ENCODE assay signal across 13 cellular contexts in genomic region chr4:118760493-118760892, GRCh38.
DNase-seq lines count a peak whose midpoint lies in the region; ATAC-seq and TF ChIP-seq lines count a peak whose summit lies in the region.
"Had no signal": no experiment of that assay in that cellular context is flagged by ENCODE, and none has a peak within 500 bp of the region (broad histone marks: within the 10 kb centered on the region; RNA-seq: fewer than 3 reads in every experiment).

No MANE protein-coding gene starts in this region.

- H3K9me3 Mint-ChIP-seq in activated T-helper 2 cell treated with anti-CD3 and anti-CD28 coated beads, Interferon-gamma antibody, Interleukin-2, Interleukin-4, amounts not matched to agents 10 μg/mL and 5 μg/mL and 100 μg/mL, durations not matched to agents 14 hours and 24 hours and 36 hours = no peaks in the 10 kb centered on the region
- H3K9me3 Mint-ChIP-seq in neural progenitor cell = no peaks in the 10 kb centered on the region

- no peak overlapping the region for H3K9ac ChIP-seq in neural progenitor cell

- ATAC-seq in GM18870 (IDR thresholded peaks at IDR 0.05; ENCODE audit: unreplicated experiment) = peak; percentile 100
- ATAC-seq in GM21723 (IDR thresholded peaks at IDR 0.05; ENCODE audit: unreplicated experiment) = peak; percentile 100
- peak; percentile 99 for ATAC-seq in HG03342 (IDR thresholded peaks at IDR 0.05; ENCODE audit: unreplicated experiment)

- peaks cover 54% of the 10 kb centered on the region for H3K36me3 Mint-ChIP-seq in activated T-helper 2 cell treated with anti-CD3 and anti-CD28 coated beads, Interferon-gamma antibody, Interleukin-2, Interleukin-4, amounts not matched to agents 10 μg/mL and 5 μg/mL and 100 μg/mL, durations not matched to agents 14 hours and 24 hours and 36 hours (ENCODE audit: low read depth)
- peaks cover 5% of the 10 kb centered on the region for H3K36me3 Mint-ChIP-seq in neural progenitor cell

- no peak overlapping the region for H3K27ac Mint-ChIP-seq in activated T-helper 2 cell treated with anti-CD3 and anti-CD28 coated beads, Interferon-gamma antibody, Interleukin-2, Interleukin-4, amounts not matched to agents 10 μg/mL and 5 μg/mL and 100 μg/mL, durations not matched to agents 14 hours and 24 hours and 36 hours
- no peak overlapping the region for H3K27ac Mint-ChIP-seq in neural progenitor cell

- no peak overlapping the region for H3K4me3 Mint-ChIP-seq in activated T-helper 2 cell treated with anti-CD3 and anti-CD28 coated beads, Interferon-gamma antibody, Interleukin-2, Interleukin-4, amounts not matched to agents 10 μg/mL and 5 μg/mL and 100 μg/mL, durations not matched to agents 14 hours and 24 hours and 36 hours (ENCODE audit: low read depth)
- H3K4me3 Mint-ChIP-seq in neural progenitor cell = no peak overlapping the region

- H3K36me3 ChIP-seq in prostate gland (no peaks in the 10 kb centered on the region), neural progenitor cell (no peaks in the 10 kb centered on the region)

- no peak overlapping the region for H3K4me3 ChIP-seq in prostate gland
- no peak overlapping the region for H3K4me3 ChIP-seq in neural progenitor cell
- H3K4me3 ChIP-seq: SK-N-MC had no signal

- no peak overlapping the region for H2AFZ ChIP-seq in neural progenitor cell (replicated peaks)

- H3F3A ChIP-seq in neural progenitor cell (ENCODE audit: low read depth) = no peaks in the 10 kb centered on the region

- peaks cover 7% of the 10 kb centered on the region for H3K4me1 Mint-ChIP-seq in activated T-helper 2 cell treated with anti-CD3 and anti-CD28 coated beads, Interferon-gamma antibody, Interleukin-2, Interleukin-4, amounts not matched to agents 10 μg/mL and 5 μg/mL and 100 μg/mL, durations not matched to agents 14 hours and 24 hours and 36 hours (ENCODE audit: low read depth)
- H3K4me1 Mint-ChIP-seq in neural progenitor cell = no peaks in the 10 kb centered on the region

- intact Hi-C loops in prostate gland (cut with DNase I) = no loop called here
- intact Hi-C loops in activated T-helper 2 cell treated with anti-CD3 and anti-CD28 coated beads, Interferon-gamma antibody, Interleukin-2, Interleukin-4, amounts not matched to agents 10 μg/mL and 5 μg/mL and 100 μg/mL, durations not matched to agents 14 hours and 24 hours and 36 hours (cut with micrococcal nuclease) = loop anchor here (10.0 kb wide), 1 partner anchor 524 kb away; no protein-coding TSS in a partner anchor

- H3K27me3 Mint-ChIP-seq in activated T-helper 2 cell treated with anti-CD3 and anti-CD28 coated beads, Interferon-gamma antibody, Interleukin-2, Interleukin-4, amounts not matched to agents 10 μg/mL and 5 μg/mL and 100 μg/mL, durations not matched to agents 14 hours and 24 hours and 36 hours (ENCODE audit: low read depth) = no peaks in the 10 kb centered on the region
- H3K27me3 Mint-ChIP-seq in neural progenitor cell (ENCODE audit: insufficient read depth, low read depth) = no peaks in the 10 kb centered on the region

- no peaks in the 10 kb centered on the region for H4K20me1 ChIP-seq in neural progenitor cell (ENCODE audit: low read depth)

- DNase-seq in prostate gland (ENCODE audit: low spot score) (no peak), NCI-H1417 (lab: John Stamatoyannopoulos, UW) (no peak), neural progenitor cell (ENCODE audit: low spot score) (no peak), NCI-H82 treated with DMSO at 0.1 percent for 48 hours (lab: John Stamatoyannopoulos, UW; ENCODE audit: unreplicated experiment) (no peak)
- no peak for DNase-seq in activated T-helper 2 cell treated with anti-CD3 and anti-CD28 coated beads, Interferon-gamma antibody, Interleukin-2, Interleukin-4, amounts not matched to agents 10 μg/mL and 5 μg/mL and 100 μg/mL, durations not matched to agents 14 hours and 24 hours and 36 hours (ENCODE audit: low spot score)
- DNase-seq: central memory CD4-positive, alpha-beta T cell; COR-L47; NCI-H1436; stimulated activated CD4-positive, alpha-beta T cell treated with anti-CD3 and anti-CD28 coated beads, Interleukin-1b, Interleukin-23, amount 100 ng/mL, for 48 hours had no signal

- H3K27me3 ChIP-seq in prostate gland (replicated peaks; ENCODE audit: insufficient read depth) = no peaks in the 10 kb centered on the region
- H3K27me3 ChIP-seq in neural progenitor cell = no peaks in the 10 kb centered on the region

- TF ChIP-seq CTCF in prostate gland (IDR thresholded peaks at IDR 0.05) (no peak), neural progenitor cell (IDR thresholded peaks at IDR 0.05) (no peak)

- no peak overlapping the region for H3K4me2 ChIP-seq in neural progenitor cell

- H3K9me3 ChIP-seq in prostate gland (no peaks in the 10 kb centered on the region), neural progenitor cell (ENCODE audit: low read depth) (no peaks in the 10 kb centered on the region)

- no peaks in the 10 kb centered on the region for H3K79me2 ChIP-seq in neural progenitor cell (ENCODE audit: low read depth)

- H3K27ac ChIP-seq in prostate gland (peak overlapping the region; percentile 37 to 70), neural progenitor cell (no peak overlapping the region)
- H3K27ac ChIP-seq: SK-N-MC had no signal

- WGBS in prostate gland = 98% methylated on average over 5 of the region's 5 CpGs

- peaks cover 4% of the 10 kb centered on the region for H3K4me1 ChIP-seq in prostate gland (replicated peaks)
- H3K4me1 ChIP-seq in neural progenitor cell = no peaks in the 10 kb centered on the region

- TF ChIP-seq POLR2A in prostate gland (IDR thresholded peaks at IDR 0.05) = no peak
